Comparison of ENCODE assay signal across 1 cellular context in genomic region chr11:134033696-134034491, GRCh38.
TF ChIP-seq lines count a peak whose summit lies in the region.

No MANE protein-coding gene starts in this region.

TF ChIP-seq in IMR-90, 13 proteins besides CTCF, POLR2A, EP300 and RAD21 (continued from another document):
- TF ChIP-seq MAFK (IDR thresholded peaks at IDR 0.05; ENCODE audit: low read depth, low read length), result no peak
- TF ChIP-seq NFE2L2 (IDR thresholded peaks at IDR 0.05; ENCODE audit: low read depth, low read length), result no peak
